In the genomic region with DNA sequence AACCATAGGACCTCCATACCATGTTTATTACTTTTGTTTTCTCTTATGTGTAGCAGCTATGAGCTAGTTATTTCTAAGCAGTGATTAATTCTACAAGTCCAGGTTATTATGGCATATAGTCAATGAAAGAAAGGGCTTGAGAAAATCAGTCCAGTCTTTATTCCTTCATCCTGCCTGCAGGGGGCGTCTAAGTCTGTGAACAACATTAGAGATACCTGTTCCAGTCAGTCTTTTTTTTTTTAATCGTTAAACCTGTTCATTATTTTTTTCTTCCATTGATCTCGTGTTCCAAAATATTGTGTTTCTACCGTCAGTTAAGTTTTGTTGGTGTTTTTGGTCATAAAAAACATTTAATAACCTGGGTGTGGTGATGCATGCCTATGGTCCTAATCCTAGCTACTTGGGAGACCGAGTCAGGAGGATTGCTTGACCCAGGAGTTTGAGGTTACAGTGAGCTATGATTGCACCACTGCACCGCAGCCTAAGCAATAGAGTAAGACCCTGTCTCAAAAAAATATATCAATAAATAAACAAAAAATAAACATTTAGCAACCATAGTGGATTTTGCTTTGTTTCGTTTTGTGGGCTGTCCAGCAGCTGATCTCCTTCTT, we compare ENCODE assay signal across 8 cellular contexts. TPM values are rescaled to one million over a fixed set of nuclear protein-coding genes. Genes with fewer than 3 reads are reported as not detected.
DNase-seq lines count a peak whose midpoint lies in the region; FAIRE-seq and TF ChIP-seq lines count a peak whose summit lies in the region.

No MANE protein-coding gene starts in this region.

- H3K27ac Mint-ChIP-seq in CD14-positive monocyte (no peak overlapping the region), HFFc6 (no peak overlapping the region), neural crest cell (ENCODE audit: unreplicated experiment) (no peak overlapping the region)

- H3K9me3 Mint-ChIP-seq in CD14-positive monocyte (peaks cover 0 to 1% (median 0%) of the 10 kb centered on the region in 7 donors), HFFc6 (no peaks in the 10 kb centered on the region), neural crest cell (peaks cover under 1% of the 10 kb centered on the region)

- DNase-seq in CD14-positive monocyte (ENCODE audit: low spot score) (no peak), HFFc6 (peak; percentile 49), NCI-H748 treated with DMSO at 0.1 percent for 48 hours (lab: John Stamatoyannopoulos, UW) (peak; percentile 29), endothelial cell of umbilical vein (ENCODE audit: low read depth, low spot score) (peak; percentile 47), neural crest cell (ENCODE audit: low read depth, low spot score) (peak; percentile 68), suprapubic skin (ENCODE audit: low spot score in 2 of 2) (no peak), lower leg skin (ENCODE audit: low spot score in 2 of 2) (no peak)
- DNase-seq in activated CD8-positive, alpha-beta memory T cell treated with anti-CD3 and anti-CD28 coated beads for 1 hour (ENCODE audit: extremely low read depth in 1 of 2, low read depth in 1 of 2), result peak; percentile 53 to 68

- CTCF ChIA-PET in endothelial cell of umbilical vein (lab: Charles Lee), result interaction anchor here (0.6 to 4.9 kb wide), 20 partner anchors 9 to 700 kb away, joined by 3 to 38 read pairs (median 4); a partner anchor contains a TSS

- BruUV-seq in endothelial cell of umbilical vein (replicated peaks; lab: Mats Ljungman, UMichigan), result no TSS peak

- H3K36me3 ChIP-seq in endothelial cell of umbilical vein (ENCODE audit: control insufficient read depth in 2 of 2, extremely low read depth in 1 of 2, insufficient read depth in 2 of 2, low read length in 2 of 2), result no peaks in the 10 kb centered on the region
- no peaks in the 10 kb centered on the region for H3K36me3 ChIP-seq in suprapubic skin

- dilution Hi-C loops in endothelial cell of umbilical vein (cut with MboI; ENCODE audit: extremely low pct_ligation_motif_present, low sequenced_read_pairs), result no loop called here

- 49% methylated on average over 7 of the region's 7 CpGs for WGBS in suprapubic skin
- WGBS in lower leg skin, 2 donors, result 51 to 53% methylated on average over 7 of the region's 7 CpGs

- H3K4me1 ChIP-seq in endothelial cell of umbilical vein (ENCODE audit: control insufficient read depth, extremely low read depth, insufficient read depth, low read length) (peaks cover 8% of the 10 kb centered on the region), suprapubic skin (peaks cover 40% of the 10 kb centered on the region)

- H3K4me3 ChIP-seq in endothelial cell of umbilical vein (replicated peaks in 1 of 3; ENCODE audit: insufficient read depth in 1 of 3, low read depth in 1 of 3, low read length in 3 of 3) (no peak overlapping the region), suprapubic skin (no peak overlapping the region), lower leg skin (ENCODE audit: low read depth, poor library complexity, severe bottlenecking) (no peak overlapping the region)

- no peak overlapping the region for H3K4me2 ChIP-seq in endothelial cell of umbilical vein (ENCODE audit: insufficient read depth, low read length)

- H3K4me1 Mint-ChIP-seq in CD14-positive monocyte, result peaks cover 15% of the 10 kb centered on the region
- H3K4me1 Mint-ChIP-seq in HFFc6 (ENCODE audit: low read depth), result no peaks in the 10 kb centered on the region
- H3K4me1 Mint-ChIP-seq in neural crest cell, result no peaks in the 10 kb centered on the region

- no peaks in the 10 kb centered on the region for H3K9me1 ChIP-seq in endothelial cell of umbilical vein (replicated peaks; ENCODE audit: control insufficient read depth, extremely low read depth, insufficient read depth, low read length)

- no peak for TF ChIP-seq EP300 in suprapubic skin (IDR thresholded peaks at IDR 0.05)

- H2AFZ ChIP-seq in endothelial cell of umbilical vein (ENCODE audit: low read depth, low read length), result no peak overlapping the region

- H3K9me3 ChIP-seq in endothelial cell of umbilical vein (replicated peaks; ENCODE audit: control insufficient read depth, insufficient read depth, low read length), result no peaks in the 10 kb centered on the region
- no peaks in the 10 kb centered on the region for H3K9me3 ChIP-seq in suprapubic skin

- H3K27me3 Mint-ChIP-seq in CD14-positive monocyte (ENCODE audit: low read depth in 3 of 3), result peaks cover 0 to 8% (median 0%) of the 10 kb centered on the region in 3 donors
- H3K27me3 Mint-ChIP-seq in HFFc6 (ENCODE audit: insufficient read depth), result peaks cover 16% of the 10 kb centered on the region
- H3K27me3 Mint-ChIP-seq in neural crest cell (ENCODE audit: low read depth), result no peaks in the 10 kb centered on the region

- H3K79me2 ChIP-seq in endothelial cell of umbilical vein (ENCODE audit: control insufficient read depth, insufficient read depth, low read length), result no peaks in the 10 kb centered on the region

- H3K4me3 Mint-ChIP-seq in CD14-positive monocyte (no peak overlapping the region), HFFc6 (no peak overlapping the region), neural crest cell (no peak overlapping the region)

- peaks cover 3 to 8% of the 10 kb centered on the region in 2 experiments for H3K27me3 ChIP-seq in endothelial cell of umbilical vein (ENCODE audit: control insufficient read depth in 2 of 2, insufficient read depth in 2 of 2, low read length in 2 of 2)
- H3K27me3 ChIP-seq in suprapubic skin, result no peaks in the 10 kb centered on the region

- no peak overlapping the region for H3K9ac ChIP-seq in endothelial cell of umbilical vein (replicated peaks; ENCODE audit: extremely low read depth, insufficient read depth, low read length)

- no peaks in the 10 kb centered on the region for H4K20me1 ChIP-seq in endothelial cell of umbilical vein (replicated peaks; ENCODE audit: control insufficient read depth, extremely low read depth, insufficient read depth, low read length)

- H3K36me3 Mint-ChIP-seq in CD14-positive monocyte, result peaks cover 0 to 2% of the 10 kb centered on the region in 2 donors
- no peaks in the 10 kb centered on the region for H3K36me3 Mint-ChIP-seq in HFFc6 (ENCODE audit: low read depth)
- peaks cover 1% of the 10 kb centered on the region for H3K36me3 Mint-ChIP-seq in neural crest cell (ENCODE audit: low read depth)

- H3K27ac ChIP-seq in endothelial cell of umbilical vein (ENCODE audit: insufficient read depth, low read depth, low read length) (no peak overlapping the region), suprapubic skin (no peak overlapping the region)

- POLR2A ChIA-PET in endothelial cell of umbilical vein (lab: Charles Lee), result no interaction called here

- intact Hi-C loops in CD14-positive monocyte (cut with micrococcal nuclease), result loop anchor here in 1 of 2 donors (5.0 kb wide), 1 partner anchor 332 kb away; no protein-coding TSS in a partner anchor
- intact Hi-C loops in endothelial cell of umbilical vein (cut with micrococcal nuclease), result loop anchor here (1.0 to 5.0 kb wide), 3 partner anchors 92 to 402 kb away; no protein-coding TSS in a partner anchor
- intact Hi-C loops in lower leg skin (cut with DNase I; ENCODE audit: low total_unique reads), result loop anchor here (5.0 kb wide), 1 partner anchor 153 kb away; a partner anchor contains a TSS

- TF ChIP-seq CTCF in CD14-positive monocyte (IDR thresholded peaks at IDR 0.05) (peak; percentile 91), HFFc6 (IDR thresholded peaks at IDR 0.05) (peak; percentile 92), endothelial cell of umbilical vein (IDR thresholded peaks at IDR 0.05; ENCODE audit: extremely low read depth in 1 of 2, insufficient read depth in 1 of 2, low read depth in 1 of 2, low read length in 2 of 2) (peak; percentile 62 to 69), neural crest cell (conservative IDR thresholded peaks at IDR 0.05) (peak; percentile 88), suprapubic skin (IDR thresholded peaks at IDR 0.05) (peak; percentile 60 to 66), lower leg skin (IDR thresholded peaks at IDR 0.05) (no peak)

- TF ChIP-seq POLR2A in endothelial cell of umbilical vein (IDR thresholded peaks at IDR 0.05; ENCODE audit: low read depth, low read length) (no peak), suprapubic skin (IDR thresholded peaks at IDR 0.05) (no peak), lower leg skin (IDR thresholded peaks at IDR 0.05) (no peak)

- FAIRE-seq in endothelial cell of umbilical vein (lab: Jason Lieb, UNC), result peak; percentile 66

TF ChIP-seq in endothelial cell of umbilical vein, 7 proteins besides CTCF, POLR2A, EP300 and RAD21:
- TF ChIP-seq POLR2AphosphoS5 (IDR thresholded peaks at IDR 0.05; ENCODE audit: insufficient read depth, low read depth, low read length), result no peak

RNA-seq across cellular contexts. Expression of a gene that starts 29.4 kb away (rescaled TPM):
- polyA plus RNA-seq in CD14-positive monocyte, result 1 to 10 TPM; 2.1 to 3.6 TPM
- not detected for total RNA-seq in HFFc6 (2021; fragmentation: NEBNext Ultra II Directional; extraction: Animal tissue kit (Norgen Biotek cat#: 25700))
- not detected in 2 replicates for total RNA-seq in endothelial cell of umbilical vein
- polyA plus RNA-seq in endothelial cell of umbilical vein, result not detected in 2 replicates
- not detected in 2 replicates for polyA plus RNA-seq in endothelial cell of umbilical vein (2011; cell fraction: cytosol; rRNA removed)
- not detected in 2 replicates for polyA plus RNA-seq in endothelial cell of umbilical vein (2011; cell fraction: nucleus; rRNA removed)
- polyA plus RNA-seq in endothelial cell of umbilical vein (2012), result not detected in 2 replicates
- not detected in 2 replicates for polyA minus RNA-seq in endothelial cell of umbilical vein
- not detected for polyA minus RNA-seq in endothelial cell of umbilical vein (2011; cell fraction: cytosol; rRNA and poly(A)+ RNA removed)
- not detected in 2 replicates for polyA minus RNA-seq in endothelial cell of umbilical vein (2011; cell fraction: nucleus; rRNA and poly(A)+ RNA removed)
- total RNA-seq in neural crest cell, result not detected in 2 replicates
- total RNA-seq in suprapubic skin, result 1 to 10 TPM in 1 of 4 donors, under 1 TPM in 1, not detected in 2; 0.39 to 1.7 TPM
- total RNA-seq in lower leg skin, result 1 to 10 TPM in 2 of 4 donors, under 1 TPM in 1, not detected in 1; 0.78 to 1.1 (median 1.1) TPM

RNA-seq across cellular contexts. Expression of a gene that starts 57.3 kb away (rescaled TPM):
- under 1 TPM in 1 of 2 donors, not detected in 1; 0.07 TPM for polyA plus RNA-seq in CD14-positive monocyte
- not detected for total RNA-seq in HFFc6 (2021; fragmentation: NEBNext Ultra II Directional; extraction: Animal tissue kit (Norgen Biotek cat#: 25700))
- total RNA-seq in endothelial cell of umbilical vein, result 0.76 and 2.2 TPM in 2 replicates
- 0.63 and 0.64 TPM in 2 replicates for polyA plus RNA-seq in endothelial cell of umbilical vein
- polyA plus RNA-seq in endothelial cell of umbilical vein (2011; cell fraction: cytosol; rRNA removed), result 0.44 and 0.62 TPM in 2 replicates
- polyA plus RNA-seq in endothelial cell of umbilical vein (2011; cell fraction: nucleus; rRNA removed), result 0.27 and 0.43 TPM in 2 replicates
- polyA plus RNA-seq in endothelial cell of umbilical vein (2012), result 0.39 and 1.5 TPM in 2 replicates
- 0.95 and 1.3 TPM in 2 replicates for polyA minus RNA-seq in endothelial cell of umbilical vein
- 5.2 TPM for polyA minus RNA-seq in endothelial cell of umbilical vein (2011; cell fraction: cytosol; rRNA and poly(A)+ RNA removed)
- polyA minus RNA-seq in endothelial cell of umbilical vein (2011; cell fraction: nucleus; rRNA and poly(A)+ RNA removed), result 0.48 and 0.58 TPM in 2 replicates
- total RNA-seq in neural crest cell, result 27.2 TPM in 2 replicates
- total RNA-seq in suprapubic skin, result 10 to 100 TPM; 48.1 to 59.2 (median 55.6) TPM
- total RNA-seq in lower leg skin, result 10 to 100 TPM; 51.1 to 61.0 (median 57.1) TPM

Comparison
In these comparisons a context has a peak if more than half of its experiments do, and no peak if none do; other contexts are left out.
1. DNase-seq: peak in HFFc6 (single experiment), NCI-H748 treated with DMSO at 0.1 percent for 48 hours (single experiment), activated CD8-positive, alpha-beta memory T cell treated with anti-CD3 and anti-CD28 coated beads for 1 hour (2 of 2), endothelial cell of umbilical vein (single experiment) and neural crest cell (single experiment); none in CD14-positive monocyte (single experiment), suprapubic skin (0 of 2) and lower leg skin (0 of 2).
2. CTCF ChIP-seq: peak in CD14-positive monocyte (single experiment), HFFc6 (single experiment), endothelial cell of umbilical vein (2 of 2), neural crest cell (single experiment) and suprapubic skin (2 of 2); none in lower leg skin (0 of 3).